Comparison of ENCODE assay signal across 8 cellular contexts in genomic region chr4:169271692-169272007, GRCh38.
DNase-seq lines count a peak whose midpoint lies in the region; ATAC-seq and TF ChIP-seq lines count a peak whose summit lies in the region.

No MANE protein-coding gene starts in this region.

- peak overlapping the region; percentile 77 for H3K4me3 ChIP-seq in AG10803 (ENCODE audit: low read length)
- peak overlapping the region; percentile 88 for H3K4me3 ChIP-seq in HFF-Myc (replicated peaks; ENCODE audit: low read depth, low read length)
- peak overlapping the region; percentile 63 to 81 for H3K4me3 ChIP-seq in muscle layer of duodenum (ENCODE audit: low read depth in 1 of 2, low read length in 2 of 2)

- H3K9me3 ChIP-seq in muscle layer of duodenum (ENCODE audit: control insufficient read depth in 1 of 2, low read length in 2 of 2): no peaks in the 10 kb centered on the region

- no peak for ATAC-seq in central memory CD8-positive, alpha-beta T cell (replicated peaks; ENCODE audit: extremely low read depth, poor library complexity, severe bottlenecking)
- no peak for ATAC-seq in HG02973 (IDR thresholded peaks at IDR 0.05; ENCODE audit: unreplicated experiment)
- no peak for ATAC-seq in HG03159 (IDR thresholded peaks at IDR 0.05; ENCODE audit: unreplicated experiment)

- no peaks in the 10 kb centered on the region for H3K9me3 Mint-ChIP-seq in central memory CD8-positive, alpha-beta T cell

- H3K36me3 Mint-ChIP-seq in central memory CD8-positive, alpha-beta T cell (ENCODE audit: insufficient read depth): no peaks in the 10 kb centered on the region

- DNase-seq in AG10803 (ENCODE audit: low read depth): no peak
- no peak for DNase-seq in HFF-Myc (ENCODE audit: extremely low read depth, low read depth)
- DNase-seq in central memory CD8-positive, alpha-beta T cell (ENCODE audit: low spot score in 2 of 2): no peak
- no peak for DNase-seq in erythroblast (lab: John Stamatoyannopoulos, UW)
- DNase-seq in inferior parietal cortex (ENCODE audit: extremely low spot score): no peak

- no peak overlapping the region for H3K27ac ChIP-seq in muscle layer of duodenum (ENCODE audit: low read length)

- peak overlapping the region; percentile 64 for H3K4me3 Mint-ChIP-seq in central memory CD8-positive, alpha-beta T cell

- peaks cover 52% of the 10 kb centered on the region for H3K27me3 Mint-ChIP-seq in central memory CD8-positive, alpha-beta T cell

- peaks cover 5% of the 10 kb centered on the region for H3K4me1 Mint-ChIP-seq in central memory CD8-positive, alpha-beta T cell

- no peak overlapping the region for H3K27ac Mint-ChIP-seq in central memory CD8-positive, alpha-beta T cell (ENCODE audit: low read depth)

- H3K4me1 ChIP-seq in muscle layer of duodenum (ENCODE audit: control insufficient read depth in 1 of 2, insufficient read depth in 2 of 2, low read length in 2 of 2): peaks cover 3 to 14% of the 10 kb centered on the region in 2 donors

- H3K36me3 ChIP-seq in muscle layer of duodenum (ENCODE audit: control insufficient read depth in 1 of 2, insufficient read depth in 2 of 2, low read length in 2 of 2): no peaks in the 10 kb centered on the region

- no peaks in the 10 kb centered on the region for H3K27me3 ChIP-seq in muscle layer of duodenum (ENCODE audit: low read depth, low read length)

- TF ChIP-seq CTCF in AG10803 (conservative IDR thresholded peaks at IDR 0.05; ENCODE audit: low read length) (no peak), HFF-Myc (IDR thresholded peaks at IDR 0.05; ENCODE audit: low read depth, low read length, missing control alignments) (no peak)

- TF ChIP-seq POLR2A in erythroblast (IDR thresholded peaks at IDR 0.05; ENCODE audit: low read length): no peak
